Comparison of ENCODE assay signal across 11 cellular contexts in the genomic region with DNA sequence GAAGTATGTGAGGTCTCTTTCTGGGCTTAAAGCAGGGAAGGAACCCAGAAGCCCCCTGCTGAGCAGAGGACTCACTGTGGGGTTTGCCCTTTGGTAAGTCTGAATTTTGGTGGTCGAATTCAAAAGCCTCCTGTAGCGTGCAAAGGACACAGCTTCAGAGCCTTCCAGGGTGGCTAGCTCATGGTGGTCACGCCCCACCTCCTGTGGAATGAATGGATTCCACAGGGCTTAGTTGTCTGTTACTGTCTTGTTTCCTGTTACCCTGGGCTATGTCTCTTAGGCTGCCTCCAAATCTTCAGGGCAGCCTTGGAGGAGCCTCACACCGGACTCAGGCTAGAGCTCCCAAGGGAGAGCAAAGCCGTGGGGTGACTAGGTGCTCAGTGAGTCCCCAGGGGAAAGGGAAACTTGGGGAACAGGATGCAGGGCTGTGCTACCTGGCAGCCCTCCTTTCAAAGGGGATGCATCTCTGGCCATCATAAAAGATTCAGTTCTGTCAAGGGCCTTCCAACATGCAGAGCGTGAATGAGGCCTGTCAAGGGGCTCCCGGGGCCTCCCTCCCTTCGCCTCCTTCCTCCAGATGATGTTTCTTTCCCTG.
DNase-seq lines count a peak whose midpoint lies in the region; ATAC-seq and TF ChIP-seq lines count a peak whose summit lies in the region.
"Had no signal": no experiment of that assay in that cellular context is flagged by ENCODE, and none has a peak within 500 bp of the region (broad histone marks: within the 10 kb centered on the region; RNA-seq: fewer than 3 reads in every experiment).

No MANE protein-coding gene starts in this region.

- TSS peak; percentile 63 for BruUV-seq in mammary epithelial cell (replicated peaks; lab: Mats Ljungman, UMichigan)

- WGBS in mammary epithelial cell (ENCODE audit: low coverage, missing lambda C conversion rate), result 18% methylated on average over 4 of the region's 8 CpGs

- peak overlapping the region; percentile 90 for H2AFZ ChIP-seq in mammary epithelial cell (ENCODE audit: low read depth, low read length)

- peak overlapping the region in 1 of 3 experiments; percentile 35 for H3K4me3 ChIP-seq in mammary epithelial cell (replicated peaks in 1 of 3; ENCODE audit: insufficient read depth in 1 of 3, low read depth in 2 of 3, low read length in 3 of 3)

- no peak overlapping the region for H3K27ac Mint-ChIP-seq in activated CD8-positive, alpha-beta memory T cell treated with anti-CD3 and anti-CD28 coated beads, Interleukin-2, amount 10 ng/mL, durations not matched to agents 7 days and 5 days
- H3K27ac Mint-ChIP-seq: CD4-positive, CD25-positive, alpha-beta regulatory T cell; dendritic cell treated with granulocyte-macrophage colony-stimulating factor and Interleukin-4, amounts not matched to agents 40 ng/mL and 50 ng/mL, for 4 days had no signal

- no peaks in the 10 kb centered on the region for H3K9me3 Mint-ChIP-seq in activated CD8-positive, alpha-beta memory T cell treated with anti-CD3 and anti-CD28 coated beads, Interleukin-2, amount 10 ng/mL, durations not matched to agents 7 days and 5 days (ENCODE audit: low read depth)
- H3K9me3 Mint-ChIP-seq: CD4-positive, CD25-positive, alpha-beta regulatory T cell; dendritic cell treated with granulocyte-macrophage colony-stimulating factor and Interleukin-4, amounts not matched to agents 40 ng/mL and 50 ng/mL, for 4 days had no signal

- no peak for TF ChIP-seq CTCF in mammary epithelial cell (conservative IDR thresholded peaks at IDR 0.05 in 1 of 2, IDR thresholded peaks at IDR 0.05 in 1 of 2; ENCODE audit: extremely low read depth in 1 of 2, insufficient read depth in 1 of 2, low read depth in 1 of 2, low read length in 2 of 2)

- no peaks in the 10 kb centered on the region for H3K9me3 ChIP-seq in mammary epithelial cell (replicated peaks; ENCODE audit: insufficient read depth, low read length)

- DNase-seq in activated CD8-positive, alpha-beta memory T cell treated with anti-CD3 and anti-CD28 coated beads, Interleukin-2, amount 10 ng/mL, durations not matched to agents 7 days and 5 days, result no peak
- DNase-seq in activated CD8-positive, alpha-beta memory T cell treated with anti-CD3 and anti-CD28 coated beads, Interleukin-2, amount 50 U/mL, for 48 hours, result no peak
- DNase-seq in mammary epithelial cell, result peak; percentile 62
- DNase-seq in stromal cell of bone marrow (ENCODE audit: low read depth), result peak; percentile 45
- DNase-seq in stimulated activated CD4-positive, alpha-beta T cell treated with anti-CD3 and anti-CD28 coated beads, Interleukin-4, amount 100 ng/mL, for 24 hours, result no peak
- DNase-seq in NCI-H2227 (lab: John Stamatoyannopoulos, UW; ENCODE audit: unreplicated experiment), result no peak
- DNase-seq in stimulated activated CD4-positive, alpha-beta T cell treated with anti-CD3 and anti-CD28 coated beads, Interleukin-15, amount 100 ng/mL, for 24 hours, result no peak
- DNase-seq: NCI-H1436 had no signal

- dilution Hi-C loops in mammary epithelial cell (cut with HindIII; ENCODE audit: low sequenced_read_pairs), result no loop called here

- ATAC-seq in activated CD8-positive, alpha-beta memory T cell treated with anti-CD3 and anti-CD28 coated beads, Interleukin-2, amount 10 ng/mL, durations not matched to agents 7 days and 5 days, result peak; percentile 17
- ATAC-seq in HG03442 (IDR thresholded peaks at IDR 0.05; ENCODE audit: unreplicated experiment), result peak; percentile 5

- H3K36me3 Mint-ChIP-seq in activated CD8-positive, alpha-beta memory T cell treated with anti-CD3 and anti-CD28 coated beads, Interleukin-2, amount 10 ng/mL, durations not matched to agents 7 days and 5 days, result no peaks in the 10 kb centered on the region
- H3K36me3 Mint-ChIP-seq: CD4-positive, CD25-positive, alpha-beta regulatory T cell had no signal

- H3K36me3 ChIP-seq in mammary epithelial cell (ENCODE audit: insufficient read depth, low read length), result no peaks in the 10 kb centered on the region

- H3K4me2 ChIP-seq in mammary epithelial cell (ENCODE audit: insufficient read depth, low read depth, low read length), result peak overlapping the region; percentile 91

- peaks cover 20% of the 10 kb centered on the region for H3K27me3 Mint-ChIP-seq in activated CD8-positive, alpha-beta memory T cell treated with anti-CD3 and anti-CD28 coated beads, Interleukin-2, amount 10 ng/mL, durations not matched to agents 7 days and 5 days

- no peaks in the 10 kb centered on the region for H3K79me2 ChIP-seq in mammary epithelial cell (ENCODE audit: insufficient read depth, low read length)

- H3K4me3 Mint-ChIP-seq in activated CD8-positive, alpha-beta memory T cell treated with anti-CD3 and anti-CD28 coated beads, Interleukin-2, amount 10 ng/mL, durations not matched to agents 7 days and 5 days, result no peak overlapping the region

- H3K9ac ChIP-seq in mammary epithelial cell (ENCODE audit: insufficient read depth, low read length), result peak overlapping the region; percentile 46

- CTCF ChIA-PET in activated CD8-positive, alpha-beta memory T cell treated with anti-CD3 and anti-CD28 coated beads, Interleukin-2, amount 10 ng/mL, durations not matched to agents 7 days and 5 days (lab: Charles Lee), result interaction anchor here (0.6 to 11.1 kb wide), 31 partner anchors 8 to 1847 kb away, joined by 3 to 238 read pairs (median 3); partner anchors contain the start of gene CCSER2
- CTCF ChIA-PET in mammary epithelial cell (lab: Charles Lee; ENCODE audit: low non-redundant PET), result interaction anchor here (0.5 to 1.5 kb wide), 11 partner anchors 9 to 1860 kb away, joined by 3 to 9 read pairs (median 3); no protein-coding TSS in a partner anchor

- peak overlapping the region; percentile 75 for H3K27ac ChIP-seq in mammary epithelial cell (ENCODE audit: insufficient read depth, low read depth, low read length)

- peaks cover 36% of the 10 kb centered on the region for H3K4me1 ChIP-seq in mammary epithelial cell (ENCODE audit: insufficient read depth, low read length)

- H4K20me1 ChIP-seq in mammary epithelial cell (ENCODE audit: insufficient read depth, low read length), result no peaks in the 10 kb centered on the region

- no peaks in the 10 kb centered on the region for H3K27me3 ChIP-seq in mammary epithelial cell (ENCODE audit: insufficient read depth, low read length)

- intact Hi-C loops in mammary epithelial cell (cut with micrococcal nuclease), result loop anchor here (1.0 to 10.0 kb wide), 6 partner anchors 73 to 1835 kb away; no protein-coding TSS in a partner anchor

- in situ Hi-C loops in mammary epithelial cell (cut with MboI; ENCODE audit: low sequenced_read_pairs in 2 of 2), result loop anchor here (5.0 kb wide), 1 partner anchor 273 kb away; no protein-coding TSS in a partner anchor

- peaks cover 9% of the 10 kb centered on the region for H3K4me1 Mint-ChIP-seq in activated CD8-positive, alpha-beta memory T cell treated with anti-CD3 and anti-CD28 coated beads, Interleukin-2, amount 10 ng/mL, durations not matched to agents 7 days and 5 days

Comparison
In these comparisons a context has a peak if more than half of its experiments do, and no peak if none do; other contexts are left out.
1. DNase-seq: peak in mammary epithelial cell (single experiment) and stromal cell of bone marrow (single experiment); none in activated CD8-positive, alpha-beta memory T cell treated with anti-CD3 and anti-CD28 coated beads, Interleukin-2, amount 10 ng/mL, durations not matched to agents 7 days and 5 days (single experiment), activated CD8-positive, alpha-beta memory T cell treated with anti-CD3 and anti-CD28 coated beads, Interleukin-2, amount 50 U/mL, for 48 hours (single experiment), stimulated activated CD4-positive, alpha-beta T cell treated with anti-CD3 and anti-CD28 coated beads, Interleukin-4, amount 100 ng/mL, for 24 hours (single experiment), NCI-H2227 (single experiment) and stimulated activated CD4-positive, alpha-beta T cell treated with anti-CD3 and anti-CD28 coated beads, Interleukin-15, amount 100 ng/mL, for 24 hours (single experiment).